In genomic region chr6:150996968-150997367, GRCh38 we compare ENCODE assay signal across 20 cellular contexts.
"Had no signal": no experiment of that assay in that cellular context is flagged by ENCODE, and none has a peak within 500 bp of the region (broad histone marks: within the 10 kb centered on the region; RNA-seq: fewer than 3 reads in every experiment).

No MANE protein-coding gene starts in this region.

- ATAC-seq: gastroesophageal sphincter; left colon; left ventricle myocardium superior; naive thymus-derived CD4-positive, alpha-beta T cell; stimulated activated memory B cell treated with anti-CD40 and anti-IgM and Interleukin-4, amounts not matched to agents 10 μg/mL and 1 μg/mL and 100 μg/mL, for 72 hours had no signal

- H3K4me1 ChIP-seq: gastroesophageal sphincter, right atrium auricular region had no signal

- H3K4me3 Mint-ChIP-seq: naive thymus-derived CD4-positive, alpha-beta T cell; nephron progenitor cell; stimulated activated memory B cell treated with anti-CD40 and anti-IgM and Interleukin-4, amounts not matched to agents 10 μg/mL and 1 μg/mL and 100 μg/mL, for 72 hours; stimulated activated naive CD8-positive, alpha-beta T cell treated with anti-CD3 and anti-CD28 coated beads, Interleukin-15, Interleukin-2, amounts not matched to agents 100 ng/mL and 50 ng/mL, for 24 hours had no signal

- DNase-seq: effector memory CD4-positive, alpha-beta T cell; esophagus squamous epithelium; foreskin fibroblast; glutamatergic neuron; left colon; left ventricle myocardium superior; mesendoderm; naive thymus-derived CD4-positive, alpha-beta T cell; nephron progenitor cell; posterior cingulate gyrus; stimulated activated CD4-positive, alpha-beta T cell treated with anti-CD3 and anti-CD28 coated beads, Interleukin-2, amount 100 ng/mL, for 48 hours; stimulated activated CD8-positive, alpha-beta memory T cell treated with anti-CD3 and anti-CD28 coated beads, Interleukin-4, amount 100 ng/mL, for 48 hours had no signal

- H3K27me3 Mint-ChIP-seq: naive thymus-derived CD4-positive, alpha-beta T cell; stimulated activated memory B cell treated with anti-CD40 and anti-IgM and Interleukin-4, amounts not matched to agents 10 μg/mL and 1 μg/mL and 100 μg/mL, for 72 hours; stimulated activated naive CD8-positive, alpha-beta T cell treated with anti-CD3 and anti-CD28 coated beads, Interleukin-15, Interleukin-2, amounts not matched to agents 100 ng/mL and 50 ng/mL, for 24 hours had no signal

- H3K9me3 ChIP-seq: esophagus squamous epithelium, gastroesophageal sphincter, neutrophil, right atrium auricular region, tibial nerve had no signal

- H3K27ac Mint-ChIP-seq: nephron progenitor cell; stimulated activated memory B cell treated with anti-CD40 and anti-IgM and Interleukin-4, amounts not matched to agents 10 μg/mL and 1 μg/mL and 100 μg/mL, for 72 hours; stimulated activated naive CD8-positive, alpha-beta T cell treated with anti-CD3 and anti-CD28 coated beads, Interleukin-15, Interleukin-2, amounts not matched to agents 100 ng/mL and 50 ng/mL, for 24 hours had no signal

- H3K4me2 ChIP-seq: smooth muscle cell had no signal

- H3K36me3 ChIP-seq: esophagus squamous epithelium, gastroesophageal sphincter, neutrophil, right atrium auricular region had no signal

- H3K4me3 ChIP-seq: esophagus squamous epithelium, gastroesophageal sphincter, right atrium auricular region, smooth muscle cell, tibial nerve had no signal

- H3K27me3 ChIP-seq: esophagus squamous epithelium, gastroesophageal sphincter, neutrophil, right atrium auricular region, tibial nerve had no signal

- H3K27ac ChIP-seq: epithelial cell of prostate, esophagus squamous epithelium, gastroesophageal sphincter, neutrophil, right atrium auricular region, tibial nerve had no signal

- H3K9me3 Mint-ChIP-seq: stimulated activated memory B cell treated with anti-CD40 and anti-IgM and Interleukin-4, amounts not matched to agents 10 μg/mL and 1 μg/mL and 100 μg/mL, for 72 hours; stimulated activated naive CD8-positive, alpha-beta T cell treated with anti-CD3 and anti-CD28 coated beads, Interleukin-15, Interleukin-2, amounts not matched to agents 100 ng/mL and 50 ng/mL, for 24 hours had no signal
